28 cellular contexts compared by ENCODE assay signal in the genomic region with DNA sequence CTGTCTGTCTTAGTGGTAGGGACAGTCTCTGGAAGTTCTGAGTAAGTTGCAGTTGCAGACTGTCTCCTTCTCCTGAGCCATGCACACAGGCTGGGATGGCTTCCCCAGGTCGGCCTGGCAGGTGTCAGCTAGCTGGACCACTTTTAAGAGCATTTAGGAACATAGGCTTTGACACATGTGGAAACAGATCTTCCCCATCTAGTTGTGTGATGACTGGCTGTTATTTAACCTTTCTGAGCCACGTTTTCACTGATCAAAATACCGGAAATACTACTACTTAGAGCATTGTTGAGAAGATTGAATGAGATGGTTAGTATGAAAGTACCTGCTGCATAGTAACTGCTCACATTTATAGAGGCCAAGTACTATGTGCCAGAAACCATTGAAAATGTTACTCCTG. TPM values are rescaled to one million over a fixed set of nuclear protein-coding genes. Genes with fewer than 3 reads are reported as not detected.
DNase-seq lines count a peak whose midpoint lies in the region; ATAC-seq lines count a peak whose summit lies in the region.
"Had no signal": no experiment of that assay in that cellular context is flagged by ENCODE, and none has a peak within 500 bp of the region (broad histone marks: within the 10 kb centered on the region; RNA-seq: fewer than 3 reads in every experiment).

No MANE protein-coding gene starts in this region.

- H3K4me2 ChIP-seq in Karpas-422 (ENCODE audit: low read depth, low read length, poor library complexity, severe bottlenecking), result no peak overlapping the region

- no peaks in the 10 kb centered on the region for H3K9me2 ChIP-seq in Karpas-422 (replicated peaks; ENCODE audit: insufficient read depth, low read length)

- no peak overlapping the region for H3K27ac Mint-ChIP-seq in activated T-cell treated with anti-CD3 and anti-CD28 coated beads, Interleukin-2, amount 50 U/mL, for 72 hours
- no peak overlapping the region for H3K27ac Mint-ChIP-seq in stimulated activated naive B cell treated with anti-CD40 and anti-IgM and Interleukin-4, amounts not matched to agents 10 μg/mL and 1 μg/mL and 100 μg/mL, for 72 hours
- H3K27ac Mint-ChIP-seq: activated naive CD4-positive, alpha-beta T cell treated with anti-CD3 and anti-CD28 coated beads, Interleukin-2, amount 10 ng/mL, durations not matched to agents 7 days and 5 days; immature natural killer cell; memory B cell; T-cell had no signal

- H3K79me2 ChIP-seq in Karpas-422 (ENCODE audit: low read length), result no peaks in the 10 kb centered on the region

- peaks cover 5% of the 10 kb centered on the region; the same call in 1 of the 2 replicates for H4K20me1 ChIP-seq in Karpas-422 (ENCODE audit: insufficient read depth, low read depth, low read length)

- no peaks in the 10 kb centered on the region for H3K9me3 Mint-ChIP-seq in activated T-cell treated with anti-CD3 and anti-CD28 coated beads, Interleukin-2, amount 50 U/mL, for 72 hours
- H3K9me3 Mint-ChIP-seq in stimulated activated naive B cell treated with anti-CD40 and anti-IgM and Interleukin-4, amounts not matched to agents 10 μg/mL and 1 μg/mL and 100 μg/mL, for 72 hours, result no peaks in the 10 kb centered on the region
- H3K9me3 Mint-ChIP-seq: activated naive CD4-positive, alpha-beta T cell treated with anti-CD3 and anti-CD28 coated beads, Interleukin-2, amount 10 ng/mL, durations not matched to agents 7 days and 5 days; activated T-cell treated with anti-CD3 and anti-CD28 coated beads, Interleukin-2, amount 50 U/mL, for 4 hours; immature natural killer cell; memory B cell; T-cell had no signal

- H3K4me1 ChIP-seq in Karpas-422 (ENCODE audit: low read length), result peaks cover 63% of the 10 kb centered on the region

- no peak overlapping the region for H3K27ac ChIP-seq in Karpas-422 (ENCODE audit: low read length)
- H3K27ac ChIP-seq: esophagus squamous epithelium, gastroesophageal sphincter, KMS-11, neutrophil, psoas muscle, SJCRH30, upper lobe of left lung had no signal

- ATAC-seq in activated T-cell treated with anti-CD3 and anti-CD28 coated beads, Interleukin-2, amount 50 U/mL, for 72 hours (replicated peaks in 1 of 2), result peak; percentile 27 to 59
- ATAC-seq in GM19463 (IDR thresholded peaks at IDR 0.05; ENCODE audit: unreplicated experiment) (peak; percentile 32), GM18502 (IDR thresholded peaks at IDR 0.05; ENCODE audit: poor library complexity, unreplicated experiment) (no peak)
- peak; percentile 12 to 13 for ATAC-seq in stimulated activated naive B cell treated with anti-CD40 and anti-IgM and Interleukin-4, amounts not matched to agents 10 μg/mL and 1 μg/mL and 100 μg/mL, for 72 hours (replicated peaks)
- ATAC-seq: gastroesophageal sphincter, HCT116, psoas muscle, T-cell had no signal

- no peak overlapping the region for H2AFZ ChIP-seq in Karpas-422 (ENCODE audit: low read length)

- no peak overlapping the region for H3K4me3 Mint-ChIP-seq in activated T-cell treated with anti-CD3 and anti-CD28 coated beads, Interleukin-2, amount 50 U/mL, for 72 hours
- H3K4me3 Mint-ChIP-seq in stimulated activated naive B cell treated with anti-CD40 and anti-IgM and Interleukin-4, amounts not matched to agents 10 μg/mL and 1 μg/mL and 100 μg/mL, for 72 hours, result no peak overlapping the region
- H3K4me3 Mint-ChIP-seq: activated naive CD4-positive, alpha-beta T cell treated with anti-CD3 and anti-CD28 coated beads, Interleukin-2, amount 10 ng/mL, durations not matched to agents 7 days and 5 days; activated T-cell treated with anti-CD3 and anti-CD28 coated beads, Interleukin-2, amount 50 U/mL, for 4 hours; immature natural killer cell; memory B cell; T-cell had no signal

- H3K36me3 ChIP-seq in Karpas-422 (ENCODE audit: insufficient read depth, low read length), result no peaks in the 10 kb centered on the region
- H3K36me3 ChIP-seq: esophagus squamous epithelium, gastroesophageal sphincter, neutrophil, Peyer's patch, SJCRH30, upper lobe of left lung had no signal

- H3K4me3 ChIP-seq in Karpas-422 (ENCODE audit: low read length), result no peak overlapping the region
- H3K4me3 ChIP-seq: esophagus squamous epithelium, gastroesophageal sphincter, Peyer's patch, psoas muscle, SJCRH30, upper lobe of left lung had no signal

- DNase-seq in activated T-cell treated with anti-CD3 and anti-CD28 coated beads, Interleukin-2, amount 50 U/mL, for 72 hours, result no peak
- no peak for DNase-seq in activated T-cell treated with anti-CD3 and anti-CD28 coated beads for 4 hours
- peak; percentile 41 for DNase-seq in Karpas-422
- no peak for DNase-seq in stimulated activated naive B cell treated with anti-CD40 and anti-IgM and Interleukin-4, amounts not matched to agents 10 μg/mL and 1 μg/mL and 100 μg/mL, for 72 hours
- DNase-seq in NCI-H510A treated with DMSO at 0.1 percent for 48 hours (lab: John Stamatoyannopoulos, UW), result no peak
- DNase-seq in cortex of kidney (lab: John Stamatoyannopoulos, UW), result no peak
- DNase-seq: activated CD4-positive, alpha-beta T cell treated with anti-CD3 and anti-CD28 coated beads for 1 hour; activated naive CD4-positive, alpha-beta T cell treated with anti-CD3 and anti-CD28 coated beads, Interleukin-2, amount 10 ng/mL, durations not matched to agents 7 days and 5 days; activated T-cell treated with anti-CD3 and anti-CD28 coated beads, Interleukin-2, amount 50 U/mL, for 4 hours; AML-193; COR-L47; esophagus squamous epithelium; hippocampal formation; immature natural killer cell; NCI-H146; Peyer's patch; psoas muscle; SJCRH30; substantia nigra; T-cell had no signal

- H3K9me3 ChIP-seq in Karpas-422 (ENCODE audit: low read length), result no peaks in the 10 kb centered on the region
- H3K9me3 ChIP-seq: esophagus squamous epithelium, gastroesophageal sphincter, neutrophil, Peyer's patch, psoas muscle, SJCRH30, upper lobe of left lung had no signal

- H3K27me3 Mint-ChIP-seq in activated T-cell treated with anti-CD3 and anti-CD28 coated beads, Interleukin-2, amount 50 U/mL, for 72 hours (ENCODE audit: low read depth), result peaks cover 20% of the 10 kb centered on the region
- peaks cover 18 to 29% of the 10 kb centered on the region in 2 donors for H3K27me3 Mint-ChIP-seq in stimulated activated naive B cell treated with anti-CD40 and anti-IgM and Interleukin-4, amounts not matched to agents 10 μg/mL and 1 μg/mL and 100 μg/mL, for 72 hours
- H3K27me3 Mint-ChIP-seq: memory B cell had no signal

- H3K9ac ChIP-seq in Karpas-422 (ENCODE audit: low read length), result no peak overlapping the region
- H3K9ac ChIP-seq: KMS-11 had no signal

- H3K4me1 Mint-ChIP-seq in activated T-cell treated with anti-CD3 and anti-CD28 coated beads, Interleukin-2, amount 50 U/mL, for 72 hours (ENCODE audit: low read depth), result peaks cover 34% of the 10 kb centered on the region
- H3K4me1 Mint-ChIP-seq in stimulated activated naive B cell treated with anti-CD40 and anti-IgM and Interleukin-4, amounts not matched to agents 10 μg/mL and 1 μg/mL and 100 μg/mL, for 72 hours, result peaks cover 51 to 73% of the 10 kb centered on the region in 2 donors

- no peaks in the 10 kb centered on the region for H3K27me3 ChIP-seq in Karpas-422 (ENCODE audit: low read length)
- H3K27me3 ChIP-seq: esophagus squamous epithelium, gastroesophageal sphincter, neutrophil, Peyer's patch, SJCRH30, upper lobe of left lung had no signal

- no peaks in the 10 kb centered on the region for H3K36me3 Mint-ChIP-seq in activated T-cell treated with anti-CD3 and anti-CD28 coated beads, Interleukin-2, amount 50 U/mL, for 72 hours (ENCODE audit: insufficient read depth in 2 of 2)
- no peaks in the 10 kb centered on the region for H3K36me3 Mint-ChIP-seq in stimulated activated naive B cell treated with anti-CD40 and anti-IgM and Interleukin-4, amounts not matched to agents 10 μg/mL and 1 μg/mL and 100 μg/mL, for 72 hours
- H3K36me3 Mint-ChIP-seq: activated naive CD4-positive, alpha-beta T cell treated with anti-CD3 and anti-CD28 coated beads, Interleukin-2, amount 10 ng/mL, durations not matched to agents 7 days and 5 days; immature natural killer cell; memory B cell; T-cell had no signal

RNA-seq across cellular contexts. Expression of gene MAPKAPK2, which starts 6.2 kb away (rescaled TPM):
- total RNA-seq in activated T-cell treated with anti-CD3 and anti-CD28 coated beads, Interleukin-2, amount 50 U/mL, for 72 hours, result 100 to 1,000 TPM; 101 to 102 TPM
- total RNA-seq in Karpas-422 (2014; rRNA removed; shearing (Covaris generic); ENCODE audit: low replicate concordance), result 19.8 and 25.1 TPM in 2 replicates

RNA-seq across cellular contexts. Expression of gene DYRK3, which starts 43.2 kb away (rescaled TPM):
- 1 to 10 TPM; 5.9 to 8.7 TPM for total RNA-seq in activated T-cell treated with anti-CD3 and anti-CD28 coated beads, Interleukin-2, amount 50 U/mL, for 72 hours
- 0.93 and 2.4 TPM in 2 replicates for total RNA-seq in Karpas-422 (2014; rRNA removed; shearing (Covaris generic); ENCODE audit: low replicate concordance)
